In genomic region chr10:130575756-130576285, GRCh38 we compare ENCODE assay signal across 32 cellular contexts.
"Had no signal": no experiment of that assay in that cellular context is flagged by ENCODE, and none has a peak within 500 bp of the region (broad histone marks: within the 10 kb centered on the region; RNA-seq: fewer than 3 reads in every experiment).

No MANE protein-coding gene starts in this region.

- H3K9me3 Mint-ChIP-seq: activated CD4-positive, alpha-beta memory T cell treated with anti-CD3 and anti-CD28 coated beads for 36 hours; activated CD4-positive, alpha-beta T cell treated with anti-CD3 and anti-CD28 coated beads, Interleukin-2, amount 10 ng/mL, durations not matched to agents 24 days and 14 days; activated naive CD4-positive, alpha-beta T cell treated with anti-CD3 and anti-CD28 coated beads for 36 hours; activated naive CD4-positive, alpha-beta T cell treated with anti-CD3 and anti-CD28 coated beads, Interleukin-2, amount 50 U/mL, for 24 hours; activated naive CD8-positive, alpha-beta T cell treated with anti-CD3 and anti-CD28 coated beads for 36 hours; activated naive CD8-positive, alpha-beta T cell treated with anti-CD3 and anti-CD28 coated beads, Interleukin-2, amount 50 U/mL, for 24 hours; activated T-helper 1 cell treated with anti-CD3 and anti-CD28 coated beads, Interleukin-12 subunit alpha, Interleukin-12 subunit beta, Interleukin-2, Interleukin-4 antibody, amounts not matched to agents 30 ng/mL and 10 ng/mL and 1 ng/mL, durations not matched to agents 14 hours and 24 hours and 36 hours; activated T-helper 2 cell treated with anti-CD3 and anti-CD28 coated beads, Interferon-gamma antibody, Interleukin-2, Interleukin-4, amounts not matched to agents 10 μg/mL and 5 μg/mL and 100 μg/mL, durations not matched to agents 14 hours and 24 hours and 36 hours; T-helper 2 cell treated with Interferon-gamma antibody and Interleukin-4, amounts not matched to agents 5 μg/mL and 100 μg/mL, for 36 hours had no signal

- H3K4me1 Mint-ChIP-seq: activated CD4-positive, alpha-beta T cell treated with anti-CD3 and anti-CD28 coated beads for 36 hours; activated CD4-positive, alpha-beta T cell treated with anti-CD3 and anti-CD28 coated beads, Interleukin-2, amount 10 ng/mL, durations not matched to agents 24 days and 14 days; activated CD8-positive, alpha-beta memory T cell treated with anti-CD3 and anti-CD28 coated beads, Interleukin-2, amount 10 ng/mL, durations not matched to agents 7 days and 5 days; activated naive CD4-positive, alpha-beta T cell treated with anti-CD3 and anti-CD28 coated beads, Interleukin-2, amount 50 U/mL, for 24 hours; activated naive CD8-positive, alpha-beta T cell treated with anti-CD3 and anti-CD28 coated beads for 36 hours; activated naive CD8-positive, alpha-beta T cell treated with anti-CD3 and anti-CD28 coated beads, Interleukin-2, amount 50 U/mL, for 24 hours; T-helper 17 cell had no signal

- H3K27ac ChIP-seq: adrenal gland, body of pancreas, foreskin keratinocyte, gastrocnemius medialis had no signal

- H3K27ac Mint-ChIP-seq: activated CD4-positive, alpha-beta memory T cell treated with anti-CD3 and anti-CD28 coated beads for 36 hours; activated CD4-positive, alpha-beta T cell treated with anti-CD3 and anti-CD28 coated beads for 36 hours; activated CD4-positive, alpha-beta T cell treated with anti-CD3 and anti-CD28 coated beads, Interleukin-2, amount 10 ng/mL, durations not matched to agents 24 days and 14 days; activated CD8-positive, alpha-beta memory T cell treated with anti-CD3 and anti-CD28 coated beads, Interleukin-2, amount 10 ng/mL, durations not matched to agents 7 days and 5 days; activated CD8-positive, alpha-beta T cell treated with anti-CD3 and anti-CD28 coated beads, Interleukin-2, amount 10 ng/mL, durations not matched to agents 7 days and 5 days; activated naive CD4-positive, alpha-beta T cell treated with anti-CD3 and anti-CD28 coated beads for 36 hours; activated naive CD4-positive, alpha-beta T cell treated with anti-CD3 and anti-CD28 coated beads, Interleukin-2, amount 50 U/mL, for 24 hours; activated naive CD8-positive, alpha-beta T cell treated with anti-CD3 and anti-CD28 coated beads for 36 hours; activated naive CD8-positive, alpha-beta T cell treated with anti-CD3 and anti-CD28 coated beads, Interleukin-2, amount 50 U/mL, for 24 hours; activated T-helper 1 cell treated with anti-CD3 and anti-CD28 coated beads, Interleukin-12 subunit alpha, Interleukin-12 subunit beta, Interleukin-2, Interleukin-4 antibody, amounts not matched to agents 30 ng/mL and 10 ng/mL and 1 ng/mL, durations not matched to agents 14 hours and 24 hours and 36 hours; activated T-helper 2 cell treated with anti-CD3 and anti-CD28 coated beads, Interferon-gamma antibody, Interleukin-2, Interleukin-4, amounts not matched to agents 10 μg/mL and 5 μg/mL and 100 μg/mL, durations not matched to agents 14 hours and 24 hours and 36 hours; T-helper 17 cell; T-helper 2 cell treated with Interferon-gamma antibody and Interleukin-4, amounts not matched to agents 5 μg/mL and 100 μg/mL, for 36 hours had no signal

- H3K36me3 Mint-ChIP-seq: activated CD4-positive, alpha-beta memory T cell treated with anti-CD3 and anti-CD28 coated beads for 36 hours; activated CD8-positive, alpha-beta memory T cell treated with anti-CD3 and anti-CD28 coated beads, Interleukin-2, amount 10 ng/mL, durations not matched to agents 7 days and 5 days; activated naive CD4-positive, alpha-beta T cell treated with anti-CD3 and anti-CD28 coated beads, Interleukin-2, amount 50 U/mL, for 24 hours; activated naive CD8-positive, alpha-beta T cell treated with anti-CD3 and anti-CD28 coated beads for 36 hours had no signal

- DNase-seq: activated CD4-positive, alpha-beta memory T cell treated with anti-CD3 and anti-CD28 coated beads for 36 hours; activated CD4-positive, alpha-beta T cell treated with anti-CD3 and anti-CD28 coated beads for 36 hours; activated CD4-positive, alpha-beta T cell treated with anti-CD3 and anti-CD28 coated beads, Interleukin-2, amount 10 ng/mL, durations not matched to agents 24 days and 14 days; activated CD4-positive, CD25-positive, alpha-beta regulatory T cell; activated CD4-positive, CD25-positive, alpha-beta regulatory T cell treated with anti-CD3 and anti-CD28 coated beads, Interleukin-2, amount 50 U/mL, for 72 hours; activated CD8-positive, alpha-beta memory T cell treated with anti-CD3 and anti-CD28 coated beads, Interleukin-2, amount 10 ng/mL, durations not matched to agents 7 days and 5 days; activated CD8-positive, alpha-beta memory T cell treated with anti-CD3 and anti-CD28 coated beads, Interleukin-2, amount 50 U/mL, for 4 hours; activated CD8-positive, alpha-beta T cell treated with anti-CD3 and anti-CD28 coated beads, Interleukin-2, amount 10 ng/mL, durations not matched to agents 7 days and 5 days; activated effector memory CD4-positive, alpha-beta T cell treated with anti-CD3 and anti-CD28 coated beads, Interleukin-2, amount 50 U/mL, for 16 hours; activated naive CD4-positive, alpha-beta T cell treated with anti-CD3 and anti-CD28 coated beads for 36 hours; activated naive CD8-positive, alpha-beta T cell treated with anti-CD3 and anti-CD28 coated beads for 36 hours; activated naive CD8-positive, alpha-beta T cell treated with anti-CD3 and anti-CD28 coated beads, Interleukin-2, amount 50 U/mL, for 24 hours; activated T-cell treated with anti-CD3 and anti-CD28 coated beads, Interleukin-2, amount 50 U/mL, for 1 hour; activated T-cell treated with anti-CD3 and anti-CD28 coated beads, Interleukin-2, amount 50 U/mL, for 48 hours; adrenal gland; amygdala; aorta; body of pancreas; caudate nucleus; cortex of kidney; dermis blood vessel endothelial cell; effector CD8-positive, alpha-beta T cell; foreskin keratinocyte; gastrocnemius medialis; glutamatergic neuron; T-helper 1 cell; T-helper 17 cell had no signal

- H3K27me3 ChIP-seq: adrenal gland, body of pancreas, foreskin keratinocyte, gastrocnemius medialis had no signal

- H3K9me3 ChIP-seq: adrenal gland, body of pancreas, gastrocnemius medialis had no signal

- H3K36me3 ChIP-seq: adrenal gland, gastrocnemius medialis had no signal

- ATAC-seq: activated CD4-positive, alpha-beta T cell treated with anti-CD3 and anti-CD28 coated beads for 36 hours; activated CD8-positive, alpha-beta memory T cell treated with anti-CD3 and anti-CD28 coated beads, Interleukin-2, amount 10 ng/mL, durations not matched to agents 7 days and 5 days; activated CD8-positive, alpha-beta T cell treated with anti-CD3 and anti-CD28 coated beads, Interleukin-2, amount 10 ng/mL, durations not matched to agents 7 days and 5 days; activated naive CD8-positive, alpha-beta T cell treated with anti-CD3 and anti-CD28 coated beads, Interleukin-2, amount 50 U/mL, for 24 hours; body of pancreas; esophagus mucosa; foreskin keratinocyte; gastrocnemius medialis; T-helper 17 cell had no signal

- H3K4me1 ChIP-seq: adrenal gland, body of pancreas, foreskin keratinocyte, gastrocnemius medialis had no signal

- H3K4me3 ChIP-seq: adrenal gland, body of pancreas, gastrocnemius medialis had no signal

- H3K27me3 Mint-ChIP-seq: activated CD4-positive, alpha-beta T cell treated with anti-CD3 and anti-CD28 coated beads, Interleukin-2, amount 10 ng/mL, durations not matched to agents 24 days and 14 days; activated CD8-positive, alpha-beta memory T cell treated with anti-CD3 and anti-CD28 coated beads, Interleukin-2, amount 10 ng/mL, durations not matched to agents 7 days and 5 days; T-helper 17 cell had no signal

- H3K4me3 Mint-ChIP-seq: activated CD4-positive, alpha-beta memory T cell treated with anti-CD3 and anti-CD28 coated beads for 36 hours; activated CD4-positive, alpha-beta T cell treated with anti-CD3 and anti-CD28 coated beads for 36 hours; activated CD4-positive, alpha-beta T cell treated with anti-CD3 and anti-CD28 coated beads, Interleukin-2, amount 10 ng/mL, durations not matched to agents 24 days and 14 days; activated CD8-positive, alpha-beta memory T cell treated with anti-CD3 and anti-CD28 coated beads, Interleukin-2, amount 10 ng/mL, durations not matched to agents 7 days and 5 days; activated CD8-positive, alpha-beta T cell treated with anti-CD3 and anti-CD28 coated beads, Interleukin-2, amount 10 ng/mL, durations not matched to agents 7 days and 5 days; activated naive CD4-positive, alpha-beta T cell treated with anti-CD3 and anti-CD28 coated beads for 36 hours; activated naive CD4-positive, alpha-beta T cell treated with anti-CD3 and anti-CD28 coated beads, Interleukin-2, amount 50 U/mL, for 24 hours; activated naive CD8-positive, alpha-beta T cell treated with anti-CD3 and anti-CD28 coated beads for 36 hours; activated naive CD8-positive, alpha-beta T cell treated with anti-CD3 and anti-CD28 coated beads, Interleukin-2, amount 50 U/mL, for 24 hours; activated T-helper 1 cell treated with anti-CD3 and anti-CD28 coated beads, Interleukin-12 subunit alpha, Interleukin-12 subunit beta, Interleukin-2, Interleukin-4 antibody, amounts not matched to agents 30 ng/mL and 10 ng/mL and 1 ng/mL, durations not matched to agents 14 hours and 24 hours and 36 hours; T-helper 17 cell; T-helper 2 cell treated with Interferon-gamma antibody and Interleukin-4, amounts not matched to agents 5 μg/mL and 100 μg/mL, for 36 hours had no signal
